In genomic region chr13:99809931-99810330, GRCh38 we compare ENCODE assay signal across 20 cellular contexts.
DNase-seq lines count a peak whose midpoint lies in the region; TF ChIP-seq lines count a peak whose summit lies in the region.
"Had no signal": no experiment of that assay in that cellular context is flagged by ENCODE, and none has a peak within 500 bp of the region (broad histone marks: within the 10 kb centered on the region; RNA-seq: fewer than 3 reads in every experiment).

No MANE protein-coding gene starts in this region.

- POLR2A ChIA-PET in RWPE1 (lab: Yijun Ruan, JAX; ENCODE audit: low non-redundant PET): no interaction called here

- no peak overlapping the region for H3K4me3 ChIP-seq in brain microvascular endothelial cell (ENCODE audit: low read depth, low read length)
- H3K4me3 ChIP-seq: GM23338, SJCRH30 had no signal

- CTCF ChIA-PET in RWPE1 (lab: Yijun Ruan, JAX): no interaction called here

- H3K27ac ChIP-seq in RWPE1 (no peak overlapping the region), brain microvascular endothelial cell (no peak overlapping the region)
- H3K27ac ChIP-seq: C4-2B, SJCRH30 had no signal

- TF ChIP-seq CTCF in RWPE1 (conservative IDR thresholded peaks at IDR 0.05; ENCODE audit: low read depth): no peak
- TF ChIP-seq CTCF in brain microvascular endothelial cell (IDR thresholded peaks at IDR 0.05; ENCODE audit: low read depth, low read length, missing control alignments): no peak

- H3K27me3 ChIP-seq in brain microvascular endothelial cell (replicated peaks): no peaks in the 10 kb centered on the region
- H3K27me3 ChIP-seq: SJCRH30 had no signal

- in situ Hi-C loops in brain microvascular endothelial cell (cut with HindIII; ENCODE audit: low pct_ligation_motif_present, low sequenced_read_pairs): no loop called here

- H3K36me3 ChIP-seq in brain microvascular endothelial cell (replicated peaks): no peaks in the 10 kb centered on the region
- H3K36me3 ChIP-seq: SJCRH30 had no signal

- peak; percentile 33 for DNase-seq in DMS53 (lab: John Stamatoyannopoulos, UW)
- peak; percentile 29 for DNase-seq in SW480 (ENCODE audit: low spot score)
- peak; percentile 92 for DNase-seq in kidney tubule cell (ENCODE audit: low spot score)
- peak; percentile 85 for DNase-seq in renal cortical epithelial cell (ENCODE audit: low read depth)
- no peak for DNase-seq in RWPE1 (ENCODE audit: low spot score)
- DNase-seq in nucleus accumbens (lab: John Stamatoyannopoulos, UW): no peak
- no peak for DNase-seq in germinal center (ENCODE audit: low spot score)
- no peak for DNase-seq in brain microvascular endothelial cell
- DNase-seq: AML-193, DMS 273 treated with DMSO at 0.1 percent for 48 hours, GDM1, KG1, NCI-H1105 treated with DMSO at 0.1 percent for 48 hours, NCI-H1694, NCI-H510A, NCI-H774, RPMI8226, SJCRH30 had no signal

Comparison
In these comparisons a context has a peak if more than half of its experiments do, and no peak if none do; other contexts are left out.
1. DNase-seq: peak in DMS53 (single experiment), SW480 (single experiment), kidney tubule cell (single experiment) and renal cortical epithelial cell (single experiment); none in RWPE1 (single experiment), nucleus accumbens (0 of 56), germinal center (single experiment) and brain microvascular endothelial cell (single experiment).